ENCODE assay signal across 11 cellular contexts in genomic region chr7:66930341-66930740, GRCh38. TPM values are rescaled to one million over a fixed set of nuclear protein-coding genes. Genes with fewer than 3 reads are reported as not detected.
DNase-seq lines count a peak whose midpoint lies in the region; TF ChIP-seq lines count a peak whose summit lies in the region.
"Had no signal": no experiment of that assay in that cellular context is flagged by ENCODE, and none has a peak within 500 bp of the region (broad histone marks: within the 10 kb centered on the region; RNA-seq: fewer than 3 reads in every experiment).

No MANE protein-coding gene starts in this region.

- H4K20me1 ChIP-seq in GM23248 (ENCODE audit: insufficient read depth), result no peaks in the 10 kb centered on the region

- H3K9me2 ChIP-seq in GM23248 (ENCODE audit: insufficient read depth), result no peaks in the 10 kb centered on the region

- TF ChIP-seq CTCF in brain (conservative IDR thresholded peaks at IDR 0.05) (no peak), GM10266 (IDR thresholded peaks at IDR 0.05; ENCODE audit: control insufficient read depth, insufficient read depth, low read depth, missing control alignments) (no peak)

- H3K27me3 Mint-ChIP-seq in brain, result peaks cover 4% of the 10 kb centered on the region

- no peak overlapping the region for H2AFZ ChIP-seq in GM23248

- 51 to 57% methylated on average over 5 of the region's 5 CpGs for WGBS in GM23248 (ENCODE audit: low coverage in 1 of 2, low lambda C conversion rate in 2 of 2, missing lambda C conversion rate in 2 of 2), 2 experiments

- H3K9ac ChIP-seq in GM23248, result no peak overlapping the region

- peak; percentile 28 for DNase-seq in GM23248
- DNase-seq in NCI-H2227 (lab: John Stamatoyannopoulos, UW; ENCODE audit: unreplicated experiment), result peak; percentile 61
- DNase-seq in iris pigment epithelial cell (ENCODE audit: low read depth), result peak; percentile 35
- DNase-seq in stimulated activated CD4-positive, alpha-beta T cell treated with anti-CD3 and anti-CD28 coated beads, Interleukin-2, amount 100 ng/mL, for 24 hours, result no peak
- DNase-seq in putamen (ENCODE audit: low spot score), result no peak
- DNase-seq in effector memory CD4-positive, alpha-beta T cell, result no peak
- no peak for DNase-seq in GM10266 (ENCODE audit: extremely low spot score)
- DNase-seq: NCI-H1105 treated with DMSO at 0.1 percent for 48 hours, SHP77 treated with DMSO at 0.1 percent for 48 hours had no signal

- peaks cover 100% of the 10 kb centered on the region for H3K79me2 ChIP-seq in GM23248 (ENCODE audit: insufficient read depth)

- no peaks in the 10 kb centered on the region for H3F3A ChIP-seq in GM23248 (ENCODE audit: insufficient read depth)

- H3K4me1 ChIP-seq in GM23248 (ENCODE audit: insufficient read depth), result no peaks in the 10 kb centered on the region
- H3K4me1 ChIP-seq in effector memory CD4-positive, alpha-beta T cell (ENCODE audit: control insufficient read depth, insufficient read depth, low read length, poor library complexity, severe bottlenecking), result no peaks in the 10 kb centered on the region

- peaks cover 64% of the 10 kb centered on the region for H3K36me3 Mint-ChIP-seq in brain

- H3K27ac Mint-ChIP-seq in brain, result peak overlapping the region in 4 of 5 experiments; percentile 20 to 62 (median 45)

- H3K27me3 ChIP-seq in GM23248 (replicated peaks; ENCODE audit: insufficient read depth), result no peaks in the 10 kb centered on the region
- no peaks in the 10 kb centered on the region for H3K27me3 ChIP-seq in effector memory CD4-positive, alpha-beta T cell (replicated peaks; ENCODE audit: control insufficient read depth, insufficient read depth, low read length, poor library complexity, severe bottlenecking)

- in situ Hi-C loops in GM23248 (cut with MboI), result no loop called here

- no peak overlapping the region for H3K27ac ChIP-seq in GM23248
- no peak overlapping the region for H3K27ac ChIP-seq in effector memory CD4-positive, alpha-beta T cell (ENCODE audit: insufficient read depth, low read length, poor library complexity, severe bottlenecking)

- H3K4me2 ChIP-seq in GM23248 (ENCODE audit: unreplicated experiment), result no peak overlapping the region

- no peak overlapping the region for H3K4me3 ChIP-seq in GM23248
- H3K4me3 ChIP-seq in effector memory CD4-positive, alpha-beta T cell (ENCODE audit: insufficient read depth, low read depth, low read length, poor library complexity, severe bottlenecking), result no peak overlapping the region
- H3K4me3 ChIP-seq: skin epidermis had no signal

- H3K4me3 Mint-ChIP-seq in brain, result peak overlapping the region in 2 of 5 experiments; percentile 27 to 48

- H3K36me3 ChIP-seq in GM23248 (ENCODE audit: low read depth), result no peaks in the 10 kb centered on the region
- H3K36me3 ChIP-seq in effector memory CD4-positive, alpha-beta T cell (ENCODE audit: control insufficient read depth, insufficient read depth, low read length), result peaks cover 4% of the 10 kb centered on the region

- peaks cover 55% of the 10 kb centered on the region for H3K4me1 Mint-ChIP-seq in brain

- H3K9me3 Mint-ChIP-seq in brain, result no peaks in the 10 kb centered on the region

- H3K9me3 ChIP-seq in GM23248 (ENCODE audit: low read depth), result no peaks in the 10 kb centered on the region
- no peaks in the 10 kb centered on the region for H3K9me3 ChIP-seq in effector memory CD4-positive, alpha-beta T cell (ENCODE audit: control insufficient read depth, low read length)

RNA-seq across cellular contexts. Expression of gene TMEM248, which starts 9.3 kb away (rescaled TPM):
- total RNA-seq in GM23248 (2014; rRNA removed; shearing (Covaris generic)), result 101 and 113 TPM in 2 replicates
- polyA plus RNA-seq in GM23248 (2016; fragmentation: Nextera tagmentation; extraction: Ambion mirVana) (98.0 and 105 TPM in 2 replicates), brain (ENCODE audit: insufficient read depth, low read depth, low replicate concordance) (52.2 TPM)

Comparison
In these comparisons a context has a peak if more than half of its experiments do, and no peak if none do; other contexts are left out.
1. DNase-seq: peak in GM23248 (single experiment), NCI-H2227 (single experiment) and iris pigment epithelial cell (single experiment); none in stimulated activated CD4-positive, alpha-beta T cell treated with anti-CD3 and anti-CD28 coated beads, Interleukin-2, amount 100 ng/mL, for 24 hours (0 of 2), putamen (single experiment), effector memory CD4-positive, alpha-beta T cell (0 of 3) and GM10266 (single experiment).